In the genomic region with DNA sequence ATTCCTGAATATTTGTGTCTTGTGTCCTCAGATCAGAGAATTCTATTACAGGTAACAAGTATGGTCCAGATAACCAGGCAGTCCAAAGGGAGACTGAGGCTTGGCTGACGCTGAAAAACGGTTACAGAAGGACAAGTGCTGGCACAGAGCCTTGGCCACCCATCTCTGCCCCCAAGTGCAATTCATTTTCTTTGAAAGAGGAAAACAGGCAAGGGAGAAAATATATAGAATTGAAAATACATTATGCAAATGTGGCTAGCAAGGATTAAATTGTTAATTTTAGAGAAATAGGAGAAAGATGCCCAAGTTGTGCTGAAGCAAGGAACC, we compare ENCODE assay signal across 10 cellular contexts. TPM values are rescaled to one million over a fixed set of nuclear protein-coding genes. Genes with fewer than 3 reads are reported as not detected.
DNase-seq lines count a peak whose midpoint lies in the region; ATAC-seq lines count a peak whose summit lies in the region.
"Had no signal": no experiment of that assay in that cellular context is flagged by ENCODE, and none has a peak within 500 bp of the region (broad histone marks: within the 10 kb centered on the region; RNA-seq: fewer than 3 reads in every experiment).

No MANE protein-coding gene starts in this region.

- H3K27ac Mint-ChIP-seq in stimulated activated naive CD8-positive, alpha-beta T cell treated with anti-CD3 and anti-CD28 coated beads, Interleukin-15, Interleukin-2, amounts not matched to agents 100 ng/mL and 50 ng/mL, for 24 hours: no peak overlapping the region
- no peak overlapping the region for H3K27ac Mint-ChIP-seq in central memory CD8-positive, alpha-beta T cell (ENCODE audit: low read depth)
- no peak overlapping the region for H3K27ac Mint-ChIP-seq in naive B cell

- H3K4me1 Mint-ChIP-seq in stimulated activated naive CD8-positive, alpha-beta T cell treated with anti-CD3 and anti-CD28 coated beads, Interleukin-15, Interleukin-2, amounts not matched to agents 100 ng/mL and 50 ng/mL, for 24 hours (ENCODE audit: low read depth): peaks cover 21% of the 10 kb centered on the region
- H3K4me1 Mint-ChIP-seq in central memory CD8-positive, alpha-beta T cell: peaks cover 6% of the 10 kb centered on the region
- H3K4me1 Mint-ChIP-seq in naive B cell: peaks cover 26 to 38% (median 36%) of the 10 kb centered on the region in 3 donors

- peaks cover 6% of the 10 kb centered on the region for H3K36me3 Mint-ChIP-seq in stimulated activated naive CD8-positive, alpha-beta T cell treated with anti-CD3 and anti-CD28 coated beads, Interleukin-15, Interleukin-2, amounts not matched to agents 100 ng/mL and 50 ng/mL, for 24 hours (ENCODE audit: low read depth)
- H3K36me3 Mint-ChIP-seq in central memory CD8-positive, alpha-beta T cell (ENCODE audit: insufficient read depth): peaks cover 9% of the 10 kb centered on the region
- H3K36me3 Mint-ChIP-seq in naive B cell: no peaks in the 10 kb centered on the region

- H3K4me3 Mint-ChIP-seq in stimulated activated naive CD8-positive, alpha-beta T cell treated with anti-CD3 and anti-CD28 coated beads, Interleukin-15, Interleukin-2, amounts not matched to agents 100 ng/mL and 50 ng/mL, for 24 hours: peak overlapping the region; percentile 79
- peak overlapping the region; percentile 72 for H3K4me3 Mint-ChIP-seq in central memory CD8-positive, alpha-beta T cell
- peak overlapping the region in 6 of 8 donors; percentile 44 to 95 (median 87) for H3K4me3 Mint-ChIP-seq in naive B cell

- H3K9me3 Mint-ChIP-seq in stimulated activated naive CD8-positive, alpha-beta T cell treated with anti-CD3 and anti-CD28 coated beads, Interleukin-15, Interleukin-2, amounts not matched to agents 100 ng/mL and 50 ng/mL, for 24 hours: no peaks in the 10 kb centered on the region
- H3K9me3 Mint-ChIP-seq in central memory CD8-positive, alpha-beta T cell: no peaks in the 10 kb centered on the region
- H3K9me3 Mint-ChIP-seq in naive B cell: peaks cover 0 to 6% (median 0%) of the 10 kb centered on the region in 7 donors

- ATAC-seq in stimulated activated naive CD8-positive, alpha-beta T cell treated with anti-CD3 and anti-CD28 coated beads, Interleukin-15, Interleukin-2, amounts not matched to agents 100 U/mL and 50 U/mL, for 24 hours: no peak
- ATAC-seq in central memory CD8-positive, alpha-beta T cell (replicated peaks; ENCODE audit: extremely low read depth, poor library complexity, severe bottlenecking): no peak
- ATAC-seq in naive B cell (ENCODE audit: low read depth in 2 of 2) (no peak), HG02938 (IDR thresholded peaks at IDR 0.05; ENCODE audit: unreplicated experiment) (no peak), GM18870 (IDR thresholded peaks at IDR 0.05; ENCODE audit: unreplicated experiment) (no peak)

- no peak for DNase-seq in stimulated activated naive CD8-positive, alpha-beta T cell treated with anti-CD3 and anti-CD28 coated beads, Interleukin-15, Interleukin-2, amounts not matched to agents 100 U/mL and 50 U/mL, for 24 hours
- DNase-seq in central memory CD8-positive, alpha-beta T cell (ENCODE audit: low spot score in 2 of 2): no peak
- DNase-seq in naive B cell: no peak
- no peak for DNase-seq in NCI-H128 (lab: John Stamatoyannopoulos, UW; ENCODE audit: unreplicated experiment)
- DNase-seq in NCI-H526 treated with DMSO at 0.1 percent for 48 hours (lab: John Stamatoyannopoulos, UW): no peak
- DNase-seq: effector memory CD4-positive, alpha-beta T cell; stimulated activated CD4-positive, alpha-beta T cell treated with anti-CD3 and anti-CD28 coated beads, Interleukin-2, amount 100 ng/mL, for 48 hours had no signal

- peaks cover 45% of the 10 kb centered on the region for H3K27me3 Mint-ChIP-seq in stimulated activated naive CD8-positive, alpha-beta T cell treated with anti-CD3 and anti-CD28 coated beads, Interleukin-15, Interleukin-2, amounts not matched to agents 100 ng/mL and 50 ng/mL, for 24 hours
- peaks cover 51% of the 10 kb centered on the region for H3K27me3 Mint-ChIP-seq in central memory CD8-positive, alpha-beta T cell
- H3K27me3 Mint-ChIP-seq in naive B cell: peaks cover 44 to 64% (median 56%) of the 10 kb centered on the region in 3 donors

RNA-seq across cellular contexts. Expression of a gene that starts 1.2 kb away (rescaled TPM):
- 1 to 10 TPM in 1 of 6 donors, under 1 TPM in 3, not detected in 2; 0.16 to 1.3 (median 0.34) TPM for polyA plus RNA-seq in naive B cell (ENCODE audit: low read depth in 6 of 6)

RNA-seq across cellular contexts. Expression of a gene that starts 29.8 kb away (rescaled TPM):
- 10 to 100 TPM; 35.5 to 57.3 (median 51.0) TPM for polyA plus RNA-seq in naive B cell (ENCODE audit: low read depth in 6 of 6)
